ENCODE assay signal across 13 cellular contexts in the genomic region with DNA sequence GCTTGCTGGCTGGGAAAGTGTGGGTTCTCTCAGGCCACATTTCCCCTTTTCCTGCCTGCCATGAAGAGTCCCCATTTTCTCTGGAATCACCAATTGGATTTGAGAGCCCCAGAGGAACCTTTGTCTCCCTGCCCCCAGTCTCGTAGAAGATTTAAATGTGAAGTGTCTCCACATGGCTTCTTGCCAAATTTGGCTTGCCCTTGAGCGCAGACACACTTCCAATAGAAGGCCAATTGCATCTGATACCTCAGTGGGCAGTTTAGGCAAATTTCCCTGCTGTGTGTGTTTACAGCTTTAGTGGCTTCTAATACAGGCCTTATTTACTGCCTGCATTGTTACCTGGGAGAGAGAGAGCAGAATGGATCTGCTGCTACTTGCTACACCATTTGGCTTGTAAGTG. TPM values are rescaled to one million over a fixed set of nuclear protein-coding genes. Genes with fewer than 3 reads are reported as not detected.
A peak's percentile ranks its signal among the peaks of the same experiment; 100 is the strongest.
DNase-seq lines count a peak whose midpoint lies in the region; ATAC-seq and TF ChIP-seq lines count a peak whose summit lies in the region.
"Had no signal": no experiment of that assay in that cellular context is flagged by ENCODE, and none has a peak within 500 bp of the region (broad histone marks: within the 10 kb centered on the region; RNA-seq: fewer than 3 reads in every experiment).

No MANE protein-coding gene starts in this region.

- peak overlapping the region; percentile 18 for H3K27ac ChIP-seq in CD8-positive, alpha-beta T cell (ENCODE audit: low read depth, low read length)
- H3K27ac ChIP-seq in GM23338 (ENCODE audit: low read depth) (peak overlapping the region; percentile 76; the same call in 1 of the 2 replicates), mesenchymal stem cell (ENCODE audit: low read length, poor library complexity, severe bottlenecking) (no peak overlapping the region)
- H3K27ac ChIP-seq: pancreas, suprapubic skin had no signal

- intact Hi-C loops in CD8-positive, alpha-beta T cell (cut with DNase I, micrococcal nuclease) = loop anchor here in 1 of 2 experiments (2.0 kb wide), 1 partner anchor 14 kb away; no protein-coding TSS in a partner anchor

- no peak overlapping the region for H3K18ac ChIP-seq in mesenchymal stem cell (ENCODE audit: low read depth in 1 of 2, low read length in 2 of 2)

- DNase-seq in CD8-positive, alpha-beta T cell = no peak
- no peak for DNase-seq in GM23338 (ENCODE audit: low spot score)
- DNase-seq in NCI-H748 (lab: John Stamatoyannopoulos, UW; ENCODE audit: unreplicated experiment) = peak; percentile 97
- DNase-seq in immature natural killer cell = no peak
- DNase-seq in mesenchymal stem cell = no peak
- DNase-seq in hepatic stellate cell (ENCODE audit: low spot score) = no peak
- no peak for DNase-seq in GM19240 (ENCODE audit: insufficient read length, low spot score)
- DNase-seq in stimulated activated CD4-positive, alpha-beta T cell treated with anti-CD3 and anti-CD28 coated beads, Interleukin-15, amount 100 ng/mL, for 24 hours = no peak
- DNase-seq: DND-41; NK-92 treated with Interleukin-12 subunit alpha and Interleukin-12 subunit beta, amount 100 ng/mL, for 24 hours; pancreas; stimulated activated CD4-positive, alpha-beta T cell treated with anti-CD3 and anti-CD28 coated beads, Interleukin-4, amount 100 ng/mL, for 24 hours had no signal

- no peak overlapping the region for H2BK120ac ChIP-seq in mesenchymal stem cell (ENCODE audit: low read depth, low read length)

- H3K9me3 ChIP-seq in CD8-positive, alpha-beta T cell (ENCODE audit: low read length) = no peaks in the 10 kb centered on the region
- no peaks in the 10 kb centered on the region for H3K9me3 ChIP-seq in mesenchymal stem cell (ENCODE audit: control insufficient read depth, low read length)
- H3K9me3 ChIP-seq: pancreas, suprapubic skin had no signal

- no peaks in the 10 kb centered on the region for H3K9me3 Mint-ChIP-seq in CD8-positive, alpha-beta T cell
- H3K9me3 Mint-ChIP-seq in GM23338 (no peaks in the 10 kb centered on the region), immature natural killer cell (no peaks in the 10 kb centered on the region)

- no peak overlapping the region for H3K4ac ChIP-seq in mesenchymal stem cell (ENCODE audit: low read depth in 1 of 2, low read length in 2 of 2)

- H2AFZ ChIP-seq in GM23338 (peak overlapping the region; percentile 21; the same call in 1 of the 2 replicates), mesenchymal stem cell (ENCODE audit: low read depth, low read length) (no peak overlapping the region)

- no peaks in the 10 kb centered on the region for H3K9me2 ChIP-seq in GM23338 (ENCODE audit: insufficient read depth)

- H2BK12ac ChIP-seq in mesenchymal stem cell (ENCODE audit: low read length in 2 of 2) = no peak overlapping the region

- no peak overlapping the region for H3K14ac ChIP-seq in mesenchymal stem cell (ENCODE audit: low read length in 2 of 2)

- H4K20me1 ChIP-seq in GM23338 (replicated peaks; ENCODE audit: insufficient read depth) = no peaks in the 10 kb centered on the region

- no peaks in the 10 kb centered on the region for H3K79me2 ChIP-seq in GM23338 (replicated peaks; ENCODE audit: insufficient read depth)

- ATAC-seq in CD8-positive, alpha-beta T cell = no peak
- peak; percentile 3; the same call in 2 of the 3 replicates for ATAC-seq in GM23338
- ATAC-seq: pancreas had no signal

- H3K4me3 Mint-ChIP-seq in CD8-positive, alpha-beta T cell = peak overlapping the region; percentile 11
- H3K4me3 Mint-ChIP-seq in GM23338 = no peak overlapping the region
- peak overlapping the region in 4 of 5 donors; percentile 23 to 81 (median 68) for H3K4me3 Mint-ChIP-seq in immature natural killer cell

- peak overlapping the region; percentile 87 for H3K27ac Mint-ChIP-seq in CD8-positive, alpha-beta T cell
- H3K27ac Mint-ChIP-seq in GM23338 (peak overlapping the region; percentile 74; the same call in 1 of the 2 replicates), immature natural killer cell (peak overlapping the region; percentile 89 to 96 (median 94))

- no peak overlapping the region for H4K91ac ChIP-seq in mesenchymal stem cell (ENCODE audit: low read length)

- CTCF ChIA-PET in CD8-positive, alpha-beta T cell (lab: Charles Lee) = interaction anchor here (1.1 to 2.6 kb wide), 5 partner anchors 11 to 92 kb away, joined by 3 to 15 read pairs (median 5); a partner anchor contains a TSS

- H2BK15ac ChIP-seq in mesenchymal stem cell (ENCODE audit: low read depth, poor library complexity, severe bottlenecking) = no peak overlapping the region

- no peak overlapping the region for H2AK5ac ChIP-seq in mesenchymal stem cell (ENCODE audit: low read length, severe bottlenecking)

- H3K9ac ChIP-seq in mesenchymal stem cell (ENCODE audit: low read length) = no peak overlapping the region

- peaks cover 78% of the 10 kb centered on the region for H3K4me1 Mint-ChIP-seq in CD8-positive, alpha-beta T cell (ENCODE audit: low read depth)
- H3K4me1 Mint-ChIP-seq in GM23338 = peaks cover 63% of the 10 kb centered on the region
- H3K4me1 Mint-ChIP-seq in immature natural killer cell = peaks cover 76 to 78% of the 10 kb centered on the region in 2 donors

- 0% methylated on average over 2 of the region's 2 CpGs for WGBS in mesenchymal stem cell

- POLR2A ChIA-PET in CD8-positive, alpha-beta T cell (lab: Charles Lee) = interaction anchor here (0.7 to 2.7 kb wide), 4 partner anchors 19 to 32 kb away, joined by 3 to 13 read pairs (median 6); a partner anchor contains a TSS

- no peak overlapping the region for H3K23ac ChIP-seq in mesenchymal stem cell (ENCODE audit: low read length in 2 of 2)

- TF ChIP-seq CTCF in CD8-positive, alpha-beta T cell (IDR thresholded peaks at IDR 0.05) = no peak
- no peak for TF ChIP-seq CTCF in GM23338 (conservative IDR thresholded peaks at IDR 0.05; ENCODE audit: low read depth in 2 of 2)

- H3K36me3 Mint-ChIP-seq in CD8-positive, alpha-beta T cell = no peaks in the 10 kb centered on the region
- H3K36me3 Mint-ChIP-seq in GM23338 (ENCODE audit: low read depth) (no peaks in the 10 kb centered on the region), immature natural killer cell (peaks cover 0 to 6% (median 5%) of the 10 kb centered on the region in 3 donors)

- no peak overlapping the region for H3K4me3 ChIP-seq in CD8-positive, alpha-beta T cell (ENCODE audit: low read depth, low read length)
- H3K4me3 ChIP-seq in GM23338 = no peak overlapping the region
- H3K4me3 ChIP-seq in mesenchymal stem cell (ENCODE audit: insufficient read depth in 1 of 2, low read depth in 1 of 2, low read length in 2 of 2) = no peak overlapping the region
- H3K4me3 ChIP-seq: pancreas, suprapubic skin had no signal

- peaks cover 72% of the 10 kb centered on the region for H3K4me1 ChIP-seq in CD8-positive, alpha-beta T cell (ENCODE audit: insufficient read depth, low read length)
- peaks cover 55% of the 10 kb centered on the region for H3K4me1 ChIP-seq in GM23338 (ENCODE audit: insufficient read depth)
- peaks cover 13% of the 10 kb centered on the region for H3K4me1 ChIP-seq in mesenchymal stem cell (ENCODE audit: control insufficient read depth, insufficient read depth, low read depth, low read length)
- H3K4me1 ChIP-seq: pancreas had no signal

- peaks cover 21% of the 10 kb centered on the region for H3F3A ChIP-seq in GM23338 (replicated peaks; ENCODE audit: low read depth)

- no peaks in the 10 kb centered on the region for H3K27me3 ChIP-seq in CD8-positive, alpha-beta T cell (ENCODE audit: insufficient read depth, low read length)
- no peaks in the 10 kb centered on the region for H3K27me3 ChIP-seq in GM23338 (ENCODE audit: insufficient read depth)
- H3K27me3 ChIP-seq in mesenchymal stem cell (ENCODE audit: control insufficient read depth in 1 of 2, insufficient read depth in 1 of 2, low read length in 2 of 2) = no peaks in the 10 kb centered on the region
- H3K27me3 ChIP-seq: pancreas, suprapubic skin had no signal

- H2BK5ac ChIP-seq in mesenchymal stem cell (ENCODE audit: low read depth, low read length, poor library complexity, severe bottlenecking) = no peak overlapping the region

- no peaks in the 10 kb centered on the region for H3K27me3 Mint-ChIP-seq in CD8-positive, alpha-beta T cell (ENCODE audit: low read depth)
- H3K27me3 Mint-ChIP-seq in GM23338 (ENCODE audit: insufficient read depth, low read depth, poor library complexity) (peaks cover 14% of the 10 kb centered on the region), immature natural killer cell (ENCODE audit: low read depth in 3 of 3) (peaks cover 1 to 18% (median 16%) of the 10 kb centered on the region in 3 donors)

- H3K79me1 ChIP-seq in mesenchymal stem cell (replicated peaks; ENCODE audit: low read length, poor library complexity, severe bottlenecking) = no peaks in the 10 kb centered on the region

- H3K36me3 ChIP-seq in CD8-positive, alpha-beta T cell (ENCODE audit: insufficient read depth, low read length) = no peaks in the 10 kb centered on the region
- H3K36me3 ChIP-seq in GM23338 (ENCODE audit: insufficient read depth) (no peaks in the 10 kb centered on the region), mesenchymal stem cell (ENCODE audit: control insufficient read depth in 1 of 2, insufficient read depth in 2 of 2, low read depth in 1 of 2, low read length in 2 of 2) (no peaks in the 10 kb centered on the region)
- H3K36me3 ChIP-seq: pancreas, suprapubic skin had no signal

- H4K8ac ChIP-seq in mesenchymal stem cell (ENCODE audit: low read length) = no peak overlapping the region

- H3K4me2 ChIP-seq in GM23338 (peak overlapping the region; percentile 59), mesenchymal stem cell (ENCODE audit: low read length, poor library complexity, severe bottlenecking) (no peak overlapping the region)

TF ChIP-seq in GM23338, 12 proteins besides CTCF, POLR2A, EP300 and RAD21:
- TF ChIP-seq ZNF114 (CRISPR knock-in tag; IDR thresholded peaks at IDR 0.05) (no peak), STAT1 (IDR thresholded peaks at IDR 0.05; ENCODE audit: unreplicated experiment) (no peak)

RNA-seq across cellular contexts. Expression of a gene that starts 29.7 kb away (rescaled TPM):
- 1 to 10 TPM; 5.6 to 5.9 TPM for total RNA-seq in CD8-positive, alpha-beta T cell
- total RNA-seq in GM23338 (2014; rRNA removed; shearing (Covaris generic)) = 8.7 and 11.6 TPM in 2 replicates
- 4.0 and 4.1 TPM in 2 replicates for polyA plus RNA-seq in GM23338 (2016; fragmentation: Nextera tagmentation; extraction: Ambion mirVana)
- polyA plus RNA-seq in immature natural killer cell = 1 to 10 TPM in 2 of 3 donors, under 1 TPM in 1; 0.37 to 5.8 (median 2.3) TPM
- polyA plus RNA-seq in mesenchymal stem cell (2013, experiment 1 of 2) = 0.81 TPM
- 0.99 TPM for polyA plus RNA-seq in mesenchymal stem cell (2013, experiment 2 of 2)
